29 cellular contexts compared by ENCODE assay signal in genomic region chr10:36496728-36497127, GRCh38.
"Had no signal": no experiment of that assay in that cellular context is flagged by ENCODE, and none has a peak within 500 bp of the region (broad histone marks: within the 10 kb centered on the region; RNA-seq: fewer than 3 reads in every experiment).

No MANE protein-coding gene starts in this region.

- H3K4me1 ChIP-seq: neural progenitor cell, parathyroid adenoma, psoas muscle, right lobe of liver, spleen, upper lobe of left lung had no signal

- H3K9me3 Mint-ChIP-seq: nephron; neural progenitor cell; stimulated activated memory B cell treated with anti-CD40 and anti-IgM and Interleukin-4, amounts not matched to agents 10 μg/mL and 1 μg/mL and 100 μg/mL, for 72 hours; stimulated activated naive CD8-positive, alpha-beta T cell treated with anti-CD3 and anti-CD28 coated beads, Interleukin-15, amount 100 ng/mL, for 72 hours had no signal

- DNase-seq: naive thymus-derived CD4-positive, alpha-beta T cell; natural killer cell; occipital lobe; posterior cingulate gyrus; psoas muscle; right cardiac atrium; right lobe of liver; spleen; stimulated activated CD4-positive, alpha-beta T cell treated with anti-CD3 and anti-CD28 coated beads, Interleukin-12 subunit alpha, Interleukin-12 subunit beta, amount 100 ng/mL, for 4 hours; stimulated activated CD4-positive, alpha-beta T cell treated with anti-CD3 and anti-CD28 coated beads, Interleukin-1b, Interleukin-23, amount 100 ng/mL, for 48 hours; stimulated activated CD4-positive, alpha-beta T cell treated with anti-CD3 and anti-CD28 coated beads, Interleukin-4, amount 100 ng/mL, for 1 hour; stimulated activated CD4-positive, alpha-beta T cell treated with anti-CD3 and anti-CD28 coated beads, Interleukin-4, amount 100 ng/mL, for 4 hours; stimulated activated CD8-positive, alpha-beta memory T cell treated with anti-CD3 and anti-CD28 coated beads, Interleukin-4, amount 100 ng/mL, for 48 hours; stimulated activated naive CD4-positive, alpha-beta T cell; stimulated activated naive CD8-positive, alpha-beta T cell treated with anti-CD3 and anti-CD28 coated beads, Interleukin-15, amount 100 ng/mL, for 72 hours; stimulated activated naive CD8-positive, alpha-beta T cell treated with anti-CD3 and anti-CD28 coated beads, Interleukin-15, Interleukin-2, amounts not matched to agents 100 U/mL and 50 U/mL, for 24 hours; thyroid gland; trophoblast cell; upper lobe of left lung had no signal

- ATAC-seq: naive thymus-derived CD4-positive, alpha-beta T cell; natural killer cell; psoas muscle; right cardiac atrium; right lobe of liver; stimulated activated memory B cell treated with anti-CD40 and anti-IgM and Interleukin-4, amounts not matched to agents 10 μg/mL and 1 μg/mL and 100 μg/mL, for 72 hours; stimulated activated naive CD8-positive, alpha-beta T cell treated with anti-CD3 and anti-CD28 coated beads, Interleukin-15, amount 100 ng/mL, for 72 hours; stimulated activated naive CD8-positive, alpha-beta T cell treated with anti-CD3 and anti-CD28 coated beads, Interleukin-15, Interleukin-2, amounts not matched to agents 100 U/mL and 50 U/mL, for 24 hours had no signal

- H3K4me3 Mint-ChIP-seq: naive thymus-derived CD4-positive, alpha-beta T cell; natural killer cell; nephron; neural progenitor cell; stimulated activated memory B cell treated with anti-CD40 and anti-IgM and Interleukin-4, amounts not matched to agents 10 μg/mL and 1 μg/mL and 100 μg/mL, for 72 hours; stimulated activated naive CD8-positive, alpha-beta T cell treated with anti-CD3 and anti-CD28 coated beads, Interleukin-15, amount 100 ng/mL, for 72 hours had no signal

- H3K4me1 Mint-ChIP-seq: naive thymus-derived CD4-positive, alpha-beta T cell; stimulated activated memory B cell treated with anti-CD40 and anti-IgM and Interleukin-4, amounts not matched to agents 10 μg/mL and 1 μg/mL and 100 μg/mL, for 72 hours; stimulated activated naive CD8-positive, alpha-beta T cell treated with anti-CD3 and anti-CD28 coated beads, Interleukin-15, amount 100 ng/mL, for 72 hours had no signal

- H3K36me3 ChIP-seq: neural progenitor cell, right lobe of liver, spleen, thoracic aorta, thyroid gland, tibial nerve, upper lobe of left lung, vagina had no signal

- H3K9ac ChIP-seq: neural progenitor cell, parathyroid adenoma had no signal

- H3K4me2 ChIP-seq: neural progenitor cell, smooth muscle cell had no signal

- H3K27ac Mint-ChIP-seq: naive thymus-derived CD4-positive, alpha-beta T cell; natural killer cell; nephron; neural progenitor cell; progenitor cell of endocrine pancreas; stimulated activated memory B cell treated with anti-CD40 and anti-IgM and Interleukin-4, amounts not matched to agents 10 μg/mL and 1 μg/mL and 100 μg/mL, for 72 hours; stimulated activated naive CD8-positive, alpha-beta T cell treated with anti-CD3 and anti-CD28 coated beads, Interleukin-15, amount 100 ng/mL, for 72 hours had no signal

- H3K4me3 ChIP-seq: neural progenitor cell, psoas muscle, right lobe of liver, skin epidermis, smooth muscle cell, spleen, thoracic aorta, thyroid gland, tibial nerve, upper lobe of left lung, vagina had no signal

- H2AFZ ChIP-seq: neural progenitor cell, parathyroid adenoma had no signal

- H3K79me2 ChIP-seq: parathyroid adenoma had no signal

- H3K9me3 ChIP-seq: psoas muscle, right lobe of liver, spleen, thoracic aorta, thyroid gland, tibial nerve, upper lobe of left lung, vagina had no signal

- H3K27me3 ChIP-seq: neural progenitor cell, right lobe of liver, spleen, thyroid gland, tibial nerve, upper lobe of left lung, vagina had no signal

- H3K36me3 Mint-ChIP-seq: naive thymus-derived CD4-positive, alpha-beta T cell; natural killer cell; neural progenitor cell; stimulated activated memory B cell treated with anti-CD40 and anti-IgM and Interleukin-4, amounts not matched to agents 10 μg/mL and 1 μg/mL and 100 μg/mL, for 72 hours had no signal

- H3K27me3 Mint-ChIP-seq: naive thymus-derived CD4-positive, alpha-beta T cell; progenitor cell of endocrine pancreas; stimulated activated memory B cell treated with anti-CD40 and anti-IgM and Interleukin-4, amounts not matched to agents 10 μg/mL and 1 μg/mL and 100 μg/mL, for 72 hours; stimulated activated naive CD8-positive, alpha-beta T cell treated with anti-CD3 and anti-CD28 coated beads, Interleukin-15, amount 100 ng/mL, for 72 hours had no signal

- H3K27ac ChIP-seq: neural progenitor cell, parathyroid adenoma, psoas muscle, right lobe of liver, skin epidermis, spleen, thoracic aorta, thyroid gland, upper lobe of left lung, vagina had no signal
